9 cellular contexts compared by ENCODE assay signal in the genomic region with DNA sequence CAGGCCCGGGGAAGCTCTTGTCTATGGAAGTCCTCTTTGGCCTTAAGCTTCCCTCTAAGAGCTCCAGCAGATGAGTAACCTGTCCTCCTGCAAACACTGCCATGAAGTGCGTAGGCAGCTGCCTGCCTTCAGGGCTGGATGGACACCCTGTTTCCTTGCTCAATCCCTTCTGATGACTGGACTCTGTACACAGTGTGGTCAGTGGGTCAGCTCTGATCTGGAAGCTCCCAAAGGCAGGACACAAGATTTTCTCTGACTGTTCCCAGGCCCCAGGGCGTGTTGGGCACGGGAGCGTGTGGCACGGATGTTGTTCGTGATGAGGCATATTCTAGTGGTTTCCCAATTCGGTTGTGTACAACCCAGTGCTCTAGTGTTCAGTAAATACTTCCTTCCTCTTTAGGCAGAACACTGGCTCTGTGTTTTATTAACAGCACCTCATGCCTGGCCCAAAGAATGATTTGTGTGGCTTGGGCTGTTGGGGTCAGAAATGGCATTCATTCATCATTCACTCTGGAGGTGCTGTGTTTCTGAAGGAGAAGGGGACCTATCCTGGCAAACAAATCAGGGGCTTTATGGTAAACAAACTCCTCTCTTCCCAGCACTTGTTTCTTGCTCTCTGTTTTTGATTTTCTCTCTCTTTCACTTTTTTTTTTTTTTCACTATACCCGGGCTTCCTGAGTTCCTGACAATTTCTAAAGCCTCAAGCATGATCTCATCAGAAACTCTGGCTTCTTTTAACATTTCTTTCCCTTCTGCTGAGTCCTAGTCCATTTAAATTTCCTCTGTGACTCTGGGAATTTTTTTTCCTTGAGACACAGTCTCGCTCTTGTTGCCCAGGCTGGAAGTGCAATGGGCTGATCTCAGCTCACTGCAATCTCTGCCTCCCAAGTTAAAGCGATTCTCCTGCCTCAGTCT. TPM values are rescaled to one million over a fixed set of nuclear protein-coding genes. Genes with fewer than 3 reads are reported as not detected.
DNase-seq lines count a peak whose midpoint lies in the region; ATAC-seq and TF ChIP-seq lines count a peak whose summit lies in the region.
"Had no signal": no experiment of that assay in that cellular context is flagged by ENCODE, and none has a peak within 500 bp of the region (broad histone marks: within the 10 kb centered on the region; RNA-seq: fewer than 3 reads in every experiment).

No MANE protein-coding gene starts in this region.

- no peak for TF ChIP-seq CTCF in gastroesophageal sphincter (IDR thresholded peaks at IDR 0.05)

- H3K27me3 Mint-ChIP-seq in activated CD8-positive, alpha-beta T cell treated with anti-CD3 and anti-CD28 coated beads, Interleukin-2, amount 10 ng/mL, durations not matched to agents 7 days and 5 days (ENCODE audit: low read depth): no peaks in the 10 kb centered on the region

- TF ChIP-seq POLR2A in gastroesophageal sphincter (IDR thresholded peaks at IDR 0.05): no peak

- H3K4me3 Mint-ChIP-seq in activated CD8-positive, alpha-beta T cell treated with anti-CD3 and anti-CD28 coated beads, Interleukin-2, amount 10 ng/mL, durations not matched to agents 7 days and 5 days: peak overlapping the region; percentile 77

- no peak for TF ChIP-seq EP300 in gastroesophageal sphincter (IDR thresholded peaks at IDR 0.05)

- H3K27ac Mint-ChIP-seq in activated CD8-positive, alpha-beta T cell treated with anti-CD3 and anti-CD28 coated beads, Interleukin-2, amount 10 ng/mL, durations not matched to agents 7 days and 5 days: peak overlapping the region; percentile 96

- peaks cover 28% of the 10 kb centered on the region for H3K36me3 Mint-ChIP-seq in activated CD8-positive, alpha-beta T cell treated with anti-CD3 and anti-CD28 coated beads, Interleukin-2, amount 10 ng/mL, durations not matched to agents 7 days and 5 days (ENCODE audit: low read depth)

- no peaks in the 10 kb centered on the region for H3K36me3 ChIP-seq in gastroesophageal sphincter
- H3K36me3 ChIP-seq: SJSA1 had no signal

- peaks cover 0 to 20% (median 5%) of the 10 kb centered on the region in 3 donors for H3K4me1 ChIP-seq in gastroesophageal sphincter
- H3K4me1 ChIP-seq: SJSA1 had no signal

- 28 to 65% methylated on average over 3 to 8 of the region's 11 CpGs for WGBS in gastroesophageal sphincter (ENCODE audit: low coverage in 1 of 2), 2 donors

- CTCF ChIA-PET in activated CD8-positive, alpha-beta T cell treated with anti-CD3 and anti-CD28 coated beads, Interleukin-2, amount 10 ng/mL, durations not matched to agents 7 days and 5 days (lab: Charles Lee): interaction anchor here (0.8 to 1.8 kb wide), 5 partner anchors 9 to 126 kb away, joined by 3 to 8 read pairs (median 5); a partner anchor contains a TSS

- peak; percentile 74 for DNase-seq in GM03348 (ENCODE audit: low spot score)
- peak; percentile 68 for DNase-seq in HK-2 (ENCODE audit: unreplicated experiment)
- DNase-seq in activated CD8-positive, alpha-beta T cell treated with anti-CD3 and anti-CD28 coated beads, Interleukin-2, amount 10 ng/mL, durations not matched to agents 7 days and 5 days: peak; percentile 65
- peak; percentile 100 for DNase-seq in renal cortical epithelial cell (ENCODE audit: low read depth)
- no peak for DNase-seq in midbrain (lab: John Stamatoyannopoulos, UW)
- no peak for DNase-seq in NCI-H526 treated with DMSO at 0.1 percent for 48 hours (lab: John Stamatoyannopoulos, UW)

- H3K27me3 ChIP-seq in gastroesophageal sphincter: peaks cover 74% of the 10 kb centered on the region
- H3K27me3 ChIP-seq: SJSA1 had no signal

- H3K4me3 ChIP-seq in gastroesophageal sphincter: no peak overlapping the region
- H3K4me3 ChIP-seq: SJSA1 had no signal

- POLR2A ChIA-PET in activated CD8-positive, alpha-beta T cell treated with anti-CD3 and anti-CD28 coated beads, Interleukin-2, amount 10 ng/mL, durations not matched to agents 7 days and 5 days (lab: Charles Lee): interaction anchor here (0.6 to 17.8 kb wide), 7 partner anchors 8 to 148 kb away, joined by 3 to 807 read pairs (median 4); a partner anchor contains a TSS

- H3K4me1 Mint-ChIP-seq in activated CD8-positive, alpha-beta T cell treated with anti-CD3 and anti-CD28 coated beads, Interleukin-2, amount 10 ng/mL, durations not matched to agents 7 days and 5 days (ENCODE audit: low read depth): peaks cover 77% of the 10 kb centered on the region

- H3K27ac ChIP-seq in gastroesophageal sphincter: peak overlapping the region in 3 of 4 donors; percentile 67 to 70 (median 70)
- H3K27ac ChIP-seq: SJSA1 had no signal

- ATAC-seq in activated CD8-positive, alpha-beta T cell treated with anti-CD3 and anti-CD28 coated beads, Interleukin-2, amount 10 ng/mL, durations not matched to agents 7 days and 5 days: peak; percentile 72
- peak; percentile 93 for ATAC-seq in gastroesophageal sphincter
- no peak for ATAC-seq in HG03135 (IDR thresholded peaks at IDR 0.05; ENCODE audit: unreplicated experiment)

- no peaks in the 10 kb centered on the region for H3K9me3 ChIP-seq in gastroesophageal sphincter
- H3K9me3 ChIP-seq: SJSA1 had no signal

- peaks cover 9% of the 10 kb centered on the region for H3K9me3 Mint-ChIP-seq in activated CD8-positive, alpha-beta T cell treated with anti-CD3 and anti-CD28 coated beads, Interleukin-2, amount 10 ng/mL, durations not matched to agents 7 days and 5 days (ENCODE audit: insufficient read depth)

RNA-seq across cellular contexts. Expression of a gene that starts 12.0 kb away (rescaled TPM):
- total RNA-seq in activated CD8-positive, alpha-beta T cell treated with anti-CD3 and anti-CD28 coated beads, Interleukin-2, amount 10 ng/mL, durations not matched to agents 7 days and 5 days: 100 to 1,000 TPM; 150 to 165 TPM
- total RNA-seq in gastroesophageal sphincter (1 to 10 TPM; 2.5 to 8.1 (median 3.3) TPM), renal cortical epithelial cell (2.1 and 3.6 TPM in 2 replicates)

RNA-seq across cellular contexts. Expression of a gene that starts 12.9 kb away (rescaled TPM):
- 100 to 1,000 TPM; 318 to 359 TPM for total RNA-seq in activated CD8-positive, alpha-beta T cell treated with anti-CD3 and anti-CD28 coated beads, Interleukin-2, amount 10 ng/mL, durations not matched to agents 7 days and 5 days
- total RNA-seq in gastroesophageal sphincter: 1 to 10 TPM; 6.1 to 8.8 (median 8.4) TPM
- 2.9 and 3.3 TPM in 2 replicates for total RNA-seq in renal cortical epithelial cell

RNA-seq across cellular contexts. Expression of a gene that starts 55.8 kb away (rescaled TPM):
- 1 to 10 TPM; 3.7 to 4.8 TPM for total RNA-seq in activated CD8-positive, alpha-beta T cell treated with anti-CD3 and anti-CD28 coated beads, Interleukin-2, amount 10 ng/mL, durations not matched to agents 7 days and 5 days
- 1 to 10 TPM; 1.7 to 2.7 (median 2.0) TPM for total RNA-seq in gastroesophageal sphincter
- 1.4 and 2.8 TPM in 2 replicates for total RNA-seq in renal cortical epithelial cell

Comparison
In these comparisons a context has a peak if more than half of its experiments do, and no peak if none do; other contexts are left out.
1. DNase-seq: peak in GM03348 (single experiment), HK-2 (single experiment), activated CD8-positive, alpha-beta T cell treated with anti-CD3 and anti-CD28 coated beads, Interleukin-2, amount 10 ng/mL, durations not matched to agents 7 days and 5 days (single experiment) and renal cortical epithelial cell (single experiment); none in midbrain (single experiment) and NCI-H526 treated with DMSO at 0.1 percent for 48 hours (single experiment).
2. RNA of a gene that starts 12.0 kb away (total RNA-seq): 150 to 165 TPM in activated CD8-positive, alpha-beta T cell treated with anti-CD3 and anti-CD28 coated beads, Interleukin-2, amount 10 ng/mL, durations not matched to agents 7 days and 5 days; 2.5 to 8.1 TPM in gastroesophageal sphincter and 2.1 to 3.6 TPM in renal cortical epithelial cell; every median in the first group is over 10 times any median in the second.
3. RNA of a gene that starts 12.9 kb away (total RNA-seq): 318 to 359 TPM in activated CD8-positive, alpha-beta T cell treated with anti-CD3 and anti-CD28 coated beads, Interleukin-2, amount 10 ng/mL, durations not matched to agents 7 days and 5 days; 6.1 to 8.8 TPM in gastroesophageal sphincter and 2.9 to 3.3 TPM in renal cortical epithelial cell; every median in the first group is over 10 times any median in the second.